ENCODE assay signal across 8 cellular contexts in the genomic region with DNA sequence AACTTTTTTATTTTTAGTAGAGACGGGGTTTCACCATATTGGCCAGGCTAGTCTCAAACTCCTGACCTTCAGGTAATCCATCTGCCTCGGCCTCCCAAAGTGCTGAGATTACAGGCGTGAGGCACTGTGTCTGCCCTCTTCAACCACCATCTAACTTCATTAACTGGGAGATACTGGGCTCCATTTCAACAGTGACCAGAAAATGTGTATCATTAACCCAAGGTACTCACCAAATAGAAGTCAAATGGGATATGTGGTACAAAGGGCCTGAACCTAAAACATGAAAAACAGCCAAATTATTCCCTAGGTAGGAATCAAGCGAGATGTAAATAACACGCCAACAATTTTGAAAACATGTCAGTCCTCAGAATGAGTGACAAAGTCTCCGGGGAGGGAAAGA. TPM values are rescaled to one million over a fixed set of nuclear protein-coding genes. Genes with fewer than 3 reads are reported as not detected.
DNase-seq lines count a peak whose midpoint lies in the region; ATAC-seq and TF ChIP-seq lines count a peak whose summit lies in the region.

No MANE protein-coding gene starts in this region.

- peak overlapping the region; percentile 85 for H3K4me3 ChIP-seq in Caco-2 (ENCODE audit: low read depth, low read length)
- peak overlapping the region; percentile 97 for H3K4me3 ChIP-seq in OCI-LY7 (ENCODE audit: low read depth, low read length, poor library complexity, severe bottlenecking)
- H3K4me3 ChIP-seq in fibroblast of the aortic adventitia (ENCODE audit: low read depth, low read length): peak overlapping the region; percentile 92
- peak overlapping the region; percentile 97 for H3K4me3 ChIP-seq in retinal pigment epithelial cell (ENCODE audit: low read length)

- no peaks in the 10 kb centered on the region for H3K9me3 Mint-ChIP-seq in Caco-2 (ENCODE audit: unreplicated experiment)
- no peaks in the 10 kb centered on the region for H3K9me3 Mint-ChIP-seq in natural killer cell treated with Interleukin-12 subunit alpha and Interleukin-12 subunit beta and Interleukin-15 and Interleukin-18, amount 100 ng/mL, for 72 hours

- H3K27ac ChIP-seq in OCI-LY7 (ENCODE audit: low read depth, low read length, poor library complexity, severe bottlenecking): no peak overlapping the region

- H3K27me3 Mint-ChIP-seq in Caco-2 (ENCODE audit: insufficient read depth, unreplicated experiment): no peaks in the 10 kb centered on the region
- H3K27me3 Mint-ChIP-seq in natural killer cell treated with Interleukin-12 subunit alpha and Interleukin-12 subunit beta and Interleukin-15 and Interleukin-18, amount 100 ng/mL, for 72 hours: no peaks in the 10 kb centered on the region

- H3K4me1 Mint-ChIP-seq in Caco-2 (ENCODE audit: low read depth, unreplicated experiment): peaks cover 6% of the 10 kb centered on the region
- H3K4me1 Mint-ChIP-seq in natural killer cell treated with Interleukin-12 subunit alpha and Interleukin-12 subunit beta and Interleukin-15 and Interleukin-18, amount 100 ng/mL, for 72 hours (ENCODE audit: low read depth in 2 of 2): peaks cover 10 to 31% of the 10 kb centered on the region in 2 donors

- CTCF ChIA-PET in Caco-2 (lab: Charles Lee): no interaction called here
- CTCF ChIA-PET in OCI-LY7 (lab: Charles Lee; ENCODE audit: unreplicated experiment): no interaction called here

- H3K36me3 Mint-ChIP-seq in Caco-2 (ENCODE audit: insufficient read depth, unreplicated experiment): peaks cover 4% of the 10 kb centered on the region
- H3K36me3 Mint-ChIP-seq in natural killer cell treated with Interleukin-12 subunit alpha and Interleukin-12 subunit beta and Interleukin-15 and Interleukin-18, amount 100 ng/mL, for 72 hours: peaks cover 24% of the 10 kb centered on the region

- BruUV-seq in Caco-2 (replicated peaks; lab: Mats Ljungman, UMichigan) (no TSS peak), OCI-LY7 (replicated peaks; lab: Mats Ljungman, UMichigan) (no TSS peak)

- TF ChIP-seq CTCF in Caco-2 (IDR thresholded peaks at IDR 0.05; ENCODE audit: insufficient read depth in 1 of 2, low read depth in 1 of 2, low read length in 1 of 2, severe bottlenecking in 1 of 2, unreplicated experiment in 1 of 2) (no peak), OCI-LY7 (conservative IDR thresholded peaks at IDR 0.05; ENCODE audit: low read length) (no peak), fibroblast of the aortic adventitia (IDR thresholded peaks at IDR 0.05; ENCODE audit: insufficient read depth, low read length) (no peak), retinal pigment epithelial cell (conservative IDR thresholded peaks at IDR 0.05; ENCODE audit: low read depth, low read length) (no peak)

- peaks cover 4% of the 10 kb centered on the region; the same call in 1 of the 2 replicates for H4K20me1 ChIP-seq in OCI-LY7 (ENCODE audit: insufficient read depth, low read length)

- H3K9me2 ChIP-seq in OCI-LY7 (ENCODE audit: insufficient read depth, low read length): no peaks in the 10 kb centered on the region

- POLR2A ChIA-PET in Caco-2 (lab: Charles Lee) (no interaction called here), OCI-LY7 (lab: Charles Lee) (interaction anchor here (0.8 to 1.0 kb wide), 2 partner anchors 10 to 26 kb away, joined by 4 read pairs; no protein-coding TSS in a partner anchor)

- H2AFZ ChIP-seq in OCI-LY7 (ENCODE audit: low read length): no peak overlapping the region

- no peak overlapping the region for H3K4me3 Mint-ChIP-seq in Caco-2 (ENCODE audit: unreplicated experiment)
- no peak overlapping the region for H3K4me3 Mint-ChIP-seq in natural killer cell treated with Interleukin-12 subunit alpha and Interleukin-12 subunit beta and Interleukin-15 and Interleukin-18, amount 100 ng/mL, for 72 hours

- no peaks in the 10 kb centered on the region for H3K27me3 ChIP-seq in Caco-2 (replicated peaks; ENCODE audit: control insufficient read depth, insufficient read depth, low read length)

- H3K9me3 ChIP-seq in Caco-2 (no peaks in the 10 kb centered on the region), OCI-LY7 (ENCODE audit: low read length) (no peaks in the 10 kb centered on the region)

- H3K4me1 ChIP-seq in Caco-2: peaks cover 4% of the 10 kb centered on the region; the same call in 1 of the 2 replicates
- H3K4me1 ChIP-seq in OCI-LY7 (ENCODE audit: insufficient read depth, low read length, poor library complexity, severe bottlenecking): peaks cover 28% of the 10 kb centered on the region

- H3K27ac Mint-ChIP-seq in Caco-2 (ENCODE audit: unreplicated experiment): no peak overlapping the region
- no peak overlapping the region for H3K27ac Mint-ChIP-seq in natural killer cell treated with Interleukin-12 subunit alpha and Interleukin-12 subunit beta and Interleukin-15 and Interleukin-18, amount 100 ng/mL, for 72 hours

- DNase-seq in Caco-2 (no peak), OCI-LY7 (ENCODE audit: low spot score) (no peak), fibroblast of the aortic adventitia (ENCODE audit: low read depth) (no peak), retinal pigment epithelial cell (ENCODE audit: low read depth) (no peak), T-helper 2 cell (no peak), NCI-H446 (lab: John Stamatoyannopoulos, UW) (no peak)
- no peak for DNase-seq in natural killer cell treated with Interleukin-12 subunit alpha and Interleukin-12 subunit beta and Interleukin-15 and Interleukin-18, amount 100 ng/mL, for 72 hours (ENCODE audit: low spot score)

- H3K36me3 ChIP-seq in Caco-2 (ENCODE audit: control insufficient read depth, insufficient read depth, low read length): peaks cover 8% of the 10 kb centered on the region
- peaks cover 61% of the 10 kb centered on the region for H3K36me3 ChIP-seq in OCI-LY7 (ENCODE audit: insufficient read depth, low read length)

- peaks cover 42% of the 10 kb centered on the region for H3K79me2 ChIP-seq in OCI-LY7 (ENCODE audit: insufficient read depth, low read depth, low read length)

- intact Hi-C loops in Caco-2 (cut with micrococcal nuclease; ENCODE audit: unreplicated experiment): loop anchor here (2.0 to 5.0 kb wide), 3 partner anchors 35 to 151 kb away; partner anchors contain the start of gene CHTOP
- intact Hi-C loops in OCI-LY7 (cut with micrococcal nuclease; ENCODE audit: unreplicated experiment): loop anchor here (2.0 to 10.0 kb wide), 3 partner anchors 35 to 155 kb away; partner anchors contain the start of gene CHTOP

- H3K4me2 ChIP-seq in OCI-LY7 (ENCODE audit: low read length): peak overlapping the region; percentile 77

- ATAC-seq in GM21723 (IDR thresholded peaks at IDR 0.05; ENCODE audit: unreplicated experiment): no peak
- ATAC-seq in natural killer cell treated with Interleukin-12 subunit alpha and Interleukin-12 subunit beta and Interleukin-15 and Interleukin-18, amount 100 ng/mL, for 72 hours: no peak

RNA-seq across cellular contexts. Expression of gene ILF2, which starts 1.2 kb away (rescaled TPM):
- total RNA-seq in Caco-2 (2022) (287 and 289 TPM in 2 replicates), OCI-LY7 (2022) (319 and 334 TPM in 2 replicates), fibroblast of the aortic adventitia (ENCODE audit: low replicate concordance) (154 and 189 TPM in 2 replicates)
- total RNA-seq in OCI-LY7 (2014; rRNA removed; shearing (Covaris generic)): 287 and 300 TPM in 2 replicates
- total RNA-seq in natural killer cell treated with Interleukin-12 subunit alpha and Interleukin-12 subunit beta and Interleukin-15 and Interleukin-18, amount 100 ng/mL, for 72 hours: 100 to 1,000 TPM; 198 to 210 TPM

RNA-seq across cellular contexts. Expression of gene NPR1, which starts 8.9 kb away (rescaled TPM):
- total RNA-seq in Caco-2 (2022): 1.4 and 2.0 TPM in 2 replicates
- total RNA-seq in OCI-LY7 (2014; rRNA removed; shearing (Covaris generic)): 0.03 TPM in 1 of 2 replicates, not detected in the other
- not detected in 2 replicates for total RNA-seq in OCI-LY7 (2022)
- 1.5 and 24.0 TPM in 2 replicates for total RNA-seq in fibroblast of the aortic adventitia (ENCODE audit: low replicate concordance)
- total RNA-seq in natural killer cell treated with Interleukin-12 subunit alpha and Interleukin-12 subunit beta and Interleukin-15 and Interleukin-18, amount 100 ng/mL, for 72 hours: not detected

RNA-seq across cellular contexts. Expression of gene SNAPIN, which starts 11.1 kb away (rescaled TPM):
- total RNA-seq in Caco-2 (2022) (32.8 and 34.1 TPM in 2 replicates), OCI-LY7 (2022) (31.1 and 33.7 TPM in 2 replicates), fibroblast of the aortic adventitia (ENCODE audit: low replicate concordance) (16.7 and 68.8 TPM in 2 replicates)
- total RNA-seq in OCI-LY7 (2014; rRNA removed; shearing (Covaris generic)): 33.2 and 44.5 TPM in 2 replicates
- total RNA-seq in natural killer cell treated with Interleukin-12 subunit alpha and Interleukin-12 subunit beta and Interleukin-15 and Interleukin-18, amount 100 ng/mL, for 72 hours: 10 to 100 TPM; 23.9 to 42.5 TPM

RNA-seq across cellular contexts. Expression of gene CHTOP, which starts 35.7 kb away (rescaled TPM):
- total RNA-seq in Caco-2 (2022): 85.1 and 90.6 TPM in 2 replicates
- 70.9 and 85.3 TPM in 2 replicates for total RNA-seq in OCI-LY7 (2014; rRNA removed; shearing (Covaris generic))
- 106 and 107 TPM in 2 replicates for total RNA-seq in OCI-LY7 (2022)
- 26.8 and 44.6 TPM in 2 replicates for total RNA-seq in fibroblast of the aortic adventitia (ENCODE audit: low replicate concordance)
- 10 to 100 TPM; 82.1 to 96.8 TPM for total RNA-seq in natural killer cell treated with Interleukin-12 subunit alpha and Interleukin-12 subunit beta and Interleukin-15 and Interleukin-18, amount 100 ng/mL, for 72 hours

RNA-seq across cellular contexts. Expression of gene S100A1, which starts 41.4 kb away (rescaled TPM):
- 12.6 and 18.1 TPM in 2 replicates for total RNA-seq in Caco-2 (2022)
- total RNA-seq in OCI-LY7 (2014; rRNA removed; shearing (Covaris generic)): not detected in 2 replicates
- total RNA-seq in OCI-LY7 (2022): not detected in 2 replicates
- total RNA-seq in fibroblast of the aortic adventitia (ENCODE audit: low replicate concordance): 0.54 and 2.9 TPM in 2 replicates
- not detected for total RNA-seq in natural killer cell treated with Interleukin-12 subunit alpha and Interleukin-12 subunit beta and Interleukin-15 and Interleukin-18, amount 100 ng/mL, for 72 hours
